In the genomic region with DNA sequence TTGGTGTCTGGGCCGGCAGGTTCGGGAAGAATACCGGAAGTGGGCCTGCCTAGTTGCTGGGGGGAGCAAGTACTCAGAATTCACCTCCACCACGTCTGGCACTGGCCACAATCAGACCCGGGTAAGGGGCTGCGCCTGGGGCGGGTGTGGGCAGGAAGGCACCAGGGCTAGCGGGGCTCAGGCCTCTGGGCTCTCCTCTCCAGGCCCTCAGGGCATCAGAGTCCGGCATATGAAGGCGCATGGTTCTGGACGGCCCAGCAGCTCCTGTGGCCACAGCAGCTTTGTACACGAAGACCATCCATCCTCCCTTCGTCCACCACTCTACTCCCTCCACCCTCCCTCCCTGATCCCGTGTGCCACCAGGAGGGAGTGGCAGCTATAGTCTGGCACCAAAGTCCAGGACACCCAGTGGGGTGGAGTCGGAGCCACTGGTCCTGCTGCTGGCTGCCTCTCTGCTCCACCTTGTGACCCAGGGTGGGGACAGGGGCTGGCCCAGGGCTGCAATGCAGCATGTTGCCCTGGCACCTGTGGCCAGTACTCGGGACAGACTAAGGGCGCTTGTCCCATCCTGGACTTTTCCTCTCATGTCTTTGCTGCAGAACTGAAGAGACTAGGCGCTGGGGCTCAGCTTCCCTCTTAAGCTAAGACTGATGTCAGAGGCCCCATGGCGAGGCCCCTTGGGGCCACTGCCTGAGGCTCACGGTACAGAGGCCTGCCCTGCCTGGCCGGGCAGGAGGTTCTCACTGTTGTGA, we compare ENCODE assay signal across 10 cellular contexts. TPM values are rescaled to one million over a fixed set of nuclear protein-coding genes. Genes with fewer than 3 reads are reported as not detected.
DNase-seq lines count a peak whose midpoint lies in the region; ATAC-seq and TF ChIP-seq lines count a peak whose summit lies in the region.
"Had no signal": no experiment of that assay in that cellular context is flagged by ENCODE, and none has a peak within 500 bp of the region (broad histone marks: within the 10 kb centered on the region; RNA-seq: fewer than 3 reads in every experiment).

No MANE protein-coding gene starts in this region.

- no peaks in the 10 kb centered on the region for H3K27me3 ChIP-seq in Karpas-422 (ENCODE audit: low read length)

- peaks cover 23% of the 10 kb centered on the region for H3K36me3 Mint-ChIP-seq in activated naive CD4-positive, alpha-beta T cell treated with anti-CD3 and anti-CD28 coated beads, Interleukin-2, amount 50 U/mL, for 24 hours
- peaks cover 5% of the 10 kb centered on the region for H3K36me3 Mint-ChIP-seq in natural killer cell treated with Interleukin-12 subunit alpha and Interleukin-12 subunit beta and Interleukin-15 and Interleukin-18, amount 100 ng/mL, for 72 hours
- H3K36me3 Mint-ChIP-seq in chondrocyte (ENCODE audit: low read depth): peaks cover 26% of the 10 kb centered on the region

- H3K79me2 ChIP-seq in Karpas-422 (ENCODE audit: low read length): peaks cover 15% of the 10 kb centered on the region

- no peak overlapping the region for H2AFZ ChIP-seq in Karpas-422 (ENCODE audit: low read length)

- H3K9me2 ChIP-seq in Karpas-422 (replicated peaks; ENCODE audit: insufficient read depth, low read length): no peaks in the 10 kb centered on the region

- H4K20me1 ChIP-seq in Karpas-422 (ENCODE audit: insufficient read depth, low read depth, low read length): peaks cover 38% of the 10 kb centered on the region

- H3K36me3 ChIP-seq in Karpas-422 (ENCODE audit: insufficient read depth, low read length): peaks cover 25% of the 10 kb centered on the region

- no peaks in the 10 kb centered on the region for H3K27me3 Mint-ChIP-seq in activated naive CD4-positive, alpha-beta T cell treated with anti-CD3 and anti-CD28 coated beads, Interleukin-2, amount 50 U/mL, for 24 hours
- H3K27me3 Mint-ChIP-seq in natural killer cell treated with Interleukin-12 subunit alpha and Interleukin-12 subunit beta and Interleukin-15 and Interleukin-18, amount 100 ng/mL, for 72 hours: no peaks in the 10 kb centered on the region
- H3K27me3 Mint-ChIP-seq in chondrocyte (ENCODE audit: low read depth): no peaks in the 10 kb centered on the region

- H3K9ac ChIP-seq in Karpas-422 (ENCODE audit: low read length): no peak overlapping the region

- no peak for TF ChIP-seq CTCF in chondrocyte (IDR thresholded peaks at IDR 0.05)

- H3K9me3 ChIP-seq in Karpas-422 (ENCODE audit: low read length): no peaks in the 10 kb centered on the region

- no peaks in the 10 kb centered on the region for H3K9me3 Mint-ChIP-seq in activated naive CD4-positive, alpha-beta T cell treated with anti-CD3 and anti-CD28 coated beads, Interleukin-2, amount 50 U/mL, for 24 hours
- no peaks in the 10 kb centered on the region for H3K9me3 Mint-ChIP-seq in natural killer cell treated with Interleukin-12 subunit alpha and Interleukin-12 subunit beta and Interleukin-15 and Interleukin-18, amount 100 ng/mL, for 72 hours
- H3K9me3 Mint-ChIP-seq in chondrocyte (ENCODE audit: low read depth): no peaks in the 10 kb centered on the region

- no peak overlapping the region for H3K27ac ChIP-seq in Karpas-422 (ENCODE audit: low read length)

- H3K27ac Mint-ChIP-seq in activated naive CD4-positive, alpha-beta T cell treated with anti-CD3 and anti-CD28 coated beads, Interleukin-2, amount 50 U/mL, for 24 hours: peak overlapping the region; percentile 88
- peak overlapping the region; percentile 78 to 80 for H3K27ac Mint-ChIP-seq in natural killer cell treated with Interleukin-12 subunit alpha and Interleukin-12 subunit beta and Interleukin-15 and Interleukin-18, amount 100 ng/mL, for 72 hours
- H3K27ac Mint-ChIP-seq in chondrocyte (ENCODE audit: unreplicated experiment): no peak overlapping the region

- H3K4me2 ChIP-seq in Karpas-422 (ENCODE audit: low read depth, low read length, poor library complexity, severe bottlenecking): no peak overlapping the region

- peak overlapping the region; percentile 3 for H3K4me3 Mint-ChIP-seq in activated naive CD4-positive, alpha-beta T cell treated with anti-CD3 and anti-CD28 coated beads, Interleukin-2, amount 50 U/mL, for 24 hours
- H3K4me3 Mint-ChIP-seq in natural killer cell treated with Interleukin-12 subunit alpha and Interleukin-12 subunit beta and Interleukin-15 and Interleukin-18, amount 100 ng/mL, for 72 hours: no peak overlapping the region
- H3K4me3 Mint-ChIP-seq in chondrocyte (ENCODE audit: unreplicated experiment): no peak overlapping the region

- DNase-seq in DMS 273 (lab: John Stamatoyannopoulos, UW; ENCODE audit: unreplicated experiment) (peak; percentile 38), DMS 273 treated with DMSO at 0.1 percent for 48 hours (lab: John Stamatoyannopoulos, UW) (no peak), Karpas-422 (peak; percentile 59), NCI-H526 treated with DMSO at 0.1 percent for 48 hours (lab: John Stamatoyannopoulos, UW) (no peak), chondrocyte (ENCODE audit: low spot score) (no peak)
- DNase-seq in natural killer cell treated with Interleukin-12 subunit alpha and Interleukin-12 subunit beta and Interleukin-15 and Interleukin-18, amount 100 ng/mL, for 72 hours (ENCODE audit: low spot score): no peak
- DNase-seq: 8988T, SIG-M5 had no signal

- H3K4me1 Mint-ChIP-seq in activated naive CD4-positive, alpha-beta T cell treated with anti-CD3 and anti-CD28 coated beads, Interleukin-2, amount 50 U/mL, for 24 hours: peaks cover 11% of the 10 kb centered on the region
- peaks cover 27 to 50% of the 10 kb centered on the region in 2 donors for H3K4me1 Mint-ChIP-seq in natural killer cell treated with Interleukin-12 subunit alpha and Interleukin-12 subunit beta and Interleukin-15 and Interleukin-18, amount 100 ng/mL, for 72 hours (ENCODE audit: low read depth in 2 of 2)
- peaks cover 9% of the 10 kb centered on the region for H3K4me1 Mint-ChIP-seq in chondrocyte (ENCODE audit: low read depth)

- no peak overlapping the region for H3K4me3 ChIP-seq in Karpas-422 (ENCODE audit: low read length)

- peaks cover 33% of the 10 kb centered on the region for H3K4me1 ChIP-seq in Karpas-422 (ENCODE audit: low read length)

- no peak for ATAC-seq in natural killer cell treated with Interleukin-12 subunit alpha and Interleukin-12 subunit beta and Interleukin-15 and Interleukin-18, amount 100 ng/mL, for 72 hours
- ATAC-seq in HG03196 (IDR thresholded peaks at IDR 0.05; ENCODE audit: unreplicated experiment): no peak

RNA-seq across cellular contexts. Expression of a gene that starts 11.1 kb away (rescaled TPM):
- 92.4 and 151 TPM in 2 replicates for total RNA-seq in Karpas-422 (2014; rRNA removed; shearing (Covaris generic); ENCODE audit: low replicate concordance)
- 100 to 1,000 TPM; 225 to 449 TPM for total RNA-seq in natural killer cell treated with Interleukin-12 subunit alpha and Interleukin-12 subunit beta and Interleukin-15 and Interleukin-18, amount 100 ng/mL, for 72 hours
- 51.4 to 58.5 TPM (median 51.8 TPM) in 3 replicates for total RNA-seq in chondrocyte

RNA-seq across cellular contexts. Expression of a gene that starts 25.0 kb away (rescaled TPM):
- total RNA-seq in Karpas-422 (2014; rRNA removed; shearing (Covaris generic); ENCODE audit: low replicate concordance): 66.3 and 186 TPM in 2 replicates
- total RNA-seq in natural killer cell treated with Interleukin-12 subunit alpha and Interleukin-12 subunit beta and Interleukin-15 and Interleukin-18, amount 100 ng/mL, for 72 hours: 100 to 1,000 TPM; 140 to 160 TPM
- total RNA-seq in chondrocyte: 112 to 204 TPM (median 195 TPM) in 3 replicates

RNA-seq across cellular contexts. Expression of a gene that starts 26.8 kb away (rescaled TPM):
- total RNA-seq in Karpas-422 (2014; rRNA removed; shearing (Covaris generic); ENCODE audit: low replicate concordance): not detected in 2 replicates
- total RNA-seq in natural killer cell treated with Interleukin-12 subunit alpha and Interleukin-12 subunit beta and Interleukin-15 and Interleukin-18, amount 100 ng/mL, for 72 hours: 100 to 1,000 TPM; 348 to 798 TPM
- 1.8 to 12.7 TPM (median 10.7 TPM) in 3 replicates for total RNA-seq in chondrocyte

Comparison
In these comparisons a context has a peak if more than half of its experiments do, and no peak if none do; other contexts are left out.
1. DNase-seq: peak in DMS 273 (single experiment) and Karpas-422 (single experiment); none in DMS 273 treated with DMSO at 0.1 percent for 48 hours (single experiment), natural killer cell treated with Interleukin-12 subunit alpha and Interleukin-12 subunit beta and Interleukin-15 and Interleukin-18, amount 100 ng/mL, for 72 hours (single experiment), NCI-H526 treated with DMSO at 0.1 percent for 48 hours (single experiment) and chondrocyte (single experiment).
2. RNA of a gene that starts 26.8 kb away (total RNA-seq): 348 to 798 TPM in natural killer cell treated with Interleukin-12 subunit alpha and Interleukin-12 subunit beta and Interleukin-15 and Interleukin-18, amount 100 ng/mL, for 72 hours; 1.8 to 12.7 TPM in chondrocyte and not detected in Karpas-422; every median in the first group is over 10 times any median in the second.